1 cellular context compared by ENCODE assay signal in genomic region chr5:34001231-34001935, GRCh38.
TF ChIP-seq lines count a peak whose summit lies in the region.

No MANE protein-coding gene starts in this region.

TF ChIP-seq in K562, 482 proteins besides CTCF, POLR2A, EP300 and RAD21:
- no peak for TF ChIP-seq TEAD4 (IDR thresholded peaks at IDR 0.05; ENCODE audit: low read length)
- no peak for TF ChIP-seq TEAD4 (CRISPR knock-in tag; IDR thresholded peaks at IDR 0.05; ENCODE audit: borderline replicate concordance)
- TF ChIP-seq RREB1 (CRISPR knock-in tag; IDR thresholded peaks at IDR 0.05) = no peak
- TF ChIP-seq MYBL2 (IDR thresholded peaks at IDR 0.05; ENCODE audit: low read depth) = peak; percentile 62
- TF ChIP-seq MYBL2 (CRISPR knock-in tag; IDR thresholded peaks at IDR 0.05; ENCODE audit: borderline replicate concordance) = no peak
- TF ChIP-seq HMG20A (CRISPR knock-in tag; conservative IDR thresholded peaks at IDR 0.05) = no peak
- TF ChIP-seq FOXM1 (IDR thresholded peaks at IDR 0.05; ENCODE audit: low read depth) = peak; percentile 77
- no peak for TF ChIP-seq FOXM1 (CRISPR knock-in tag; IDR thresholded peaks at IDR 0.05; ENCODE audit: low read depth)
- peak; percentile 39 for TF ChIP-seq RFX1 (IDR thresholded peaks at IDR 0.05)
- no peak for TF ChIP-seq ZNF217 (CRISPR knock-in tag; IDR thresholded peaks at IDR 0.05)
- TF ChIP-seq ZNF707 (CRISPR knock-in tag; conservative IDR thresholded peaks at IDR 0.05) = no peak
- TF ChIP-seq HMGXB4 (CRISPR knock-in tag; IDR thresholded peaks at IDR 0.05) = no peak
